Comparison of ENCODE assay signal across 8 cellular contexts in genomic region chr9:110148384-110148783, GRCh38. TPM values are rescaled to one million over a fixed set of nuclear protein-coding genes. Genes with fewer than 3 reads are reported as not detected.
DNase-seq lines count a peak whose midpoint lies in the region; ATAC-seq and TF ChIP-seq lines count a peak whose summit lies in the region.
"Had no signal": no experiment of that assay in that cellular context is flagged by ENCODE, and none has a peak within 500 bp of the region (broad histone marks: within the 10 kb centered on the region; RNA-seq: fewer than 3 reads in every experiment).

No MANE protein-coding gene starts in this region.

- H4K91ac ChIP-seq in neuronal stem cell (ENCODE audit: low read depth, low read length, poor library complexity), result no peak overlapping the region

- H2BK15ac ChIP-seq in neuronal stem cell (ENCODE audit: low read length), result no peak overlapping the region

- H2AFZ ChIP-seq in neuronal stem cell (ENCODE audit: low read length), result no peak overlapping the region

- H3K27me3 ChIP-seq in suprapubic skin (no peaks in the 10 kb centered on the region), neuronal stem cell (ENCODE audit: control insufficient read depth in 3 of 3, insufficient read depth in 3 of 3, low read depth in 1 of 3, low read length in 3 of 3) (no peaks in the 10 kb centered on the region)
- H3K27me3 ChIP-seq: pancreas had no signal

- H3K36me3 ChIP-seq in suprapubic skin (no peaks in the 10 kb centered on the region), neuronal stem cell (replicated peaks in 1 of 2; ENCODE audit: control insufficient read depth in 2 of 2, insufficient read depth in 2 of 2, low read length in 2 of 2) (peaks cover 4 to 48% of the 10 kb centered on the region in 2 donors)
- H3K36me3 ChIP-seq: pancreas had no signal

- no peak for TF ChIP-seq EP300 in suprapubic skin (IDR thresholded peaks at IDR 0.05)

- intact Hi-C loops in left cardiac atrium (cut with DNase I), result no loop called here

- no peak overlapping the region for H3K4me2 ChIP-seq in neuronal stem cell (ENCODE audit: insufficient read depth, low read length, poor library complexity, severe bottlenecking)

- H3K27ac ChIP-seq in suprapubic skin, result peak overlapping the region; percentile 20
- no peak overlapping the region for H3K27ac ChIP-seq in neuronal stem cell (replicated peaks; ENCODE audit: low read length)
- H3K27ac ChIP-seq: pancreas had no signal

- H3K4me1 ChIP-seq in suprapubic skin (peaks cover 34% of the 10 kb centered on the region), neuronal stem cell (ENCODE audit: control insufficient read depth in 2 of 2, insufficient read depth in 1 of 2, low read depth in 1 of 2, low read length in 2 of 2) (peaks cover 3 to 5% of the 10 kb centered on the region in 2 donors)

- no peak overlapping the region for H3K9ac ChIP-seq in neuronal stem cell (ENCODE audit: low read depth, low read length, poor library complexity)

- peak; percentile 26 for DNase-seq in activated CD4-positive, CD25-positive, alpha-beta regulatory T cell treated with anti-CD3 and anti-CD28 coated beads, Interleukin-2, amount 50 U/mL, for 16 hours (ENCODE audit: low read depth, low spot score)
- DNase-seq in left cardiac atrium (no peak), suprapubic skin (ENCODE audit: low spot score in 2 of 2) (no peak), NCI-H1694 treated with DMSO at 0.1 percent for 48 hours (lab: John Stamatoyannopoulos, UW) (no peak), neuronal stem cell (ENCODE audit: low spot score) (no peak)
- DNase-seq: pancreas had no signal

- peaks cover 2% of the 10 kb centered on the region for H3K79me1 ChIP-seq in neuronal stem cell (ENCODE audit: low read depth, low read length)

- ATAC-seq in HG03045 (IDR thresholded peaks at IDR 0.05; ENCODE audit: unreplicated experiment) (peak; percentile 86), left cardiac atrium (peak; percentile 42 to 47)

- no peak overlapping the region for H3K18ac ChIP-seq in neuronal stem cell (ENCODE audit: low read length)

- 50% methylated on average over 7 of the region's 7 CpGs for WGBS in suprapubic skin
- WGBS in neuronal stem cell (ENCODE audit: extremely low coverage in 2 of 2, insufficient read length in 2 of 2, insufficient replicate concordance in 1 of 2), 2 donors, result no CpG with 5 or more reads among the region's 7 CpGs

- no peak overlapping the region for H3K14ac ChIP-seq in neuronal stem cell (ENCODE audit: low read length)

- H3K23ac ChIP-seq in neuronal stem cell (ENCODE audit: low read depth, low read length, poor library complexity), result no peak overlapping the region

- no peak overlapping the region for H3K4me3 ChIP-seq in suprapubic skin
- H3K4me3 ChIP-seq in neuronal stem cell (ENCODE audit: low read length in 2 of 2), result no peak overlapping the region
- H3K4me3 ChIP-seq: pancreas had no signal

- no peak overlapping the region for H2AK5ac ChIP-seq in neuronal stem cell (ENCODE audit: low read depth, low read length)

- no peak overlapping the region for H3K4ac ChIP-seq in neuronal stem cell (ENCODE audit: low read length)

- TF ChIP-seq POLR2A in GM19193 (IDR thresholded peaks at IDR 0.05; ENCODE audit: extremely low read depth, insufficient read depth, insufficient read length), result peak; percentile 30
- TF ChIP-seq POLR2A in suprapubic skin (IDR thresholded peaks at IDR 0.05), result no peak

- TF ChIP-seq CTCF in suprapubic skin (IDR thresholded peaks at IDR 0.05), result no peak

- H3K9me3 ChIP-seq in suprapubic skin (no peaks in the 10 kb centered on the region), neuronal stem cell (replicated peaks in 1 of 2; ENCODE audit: control insufficient read depth in 2 of 2, insufficient read depth in 1 of 2, low read depth in 1 of 2, low read length in 2 of 2) (peaks cover 4 to 17% of the 10 kb centered on the region in 2 donors)
- H3K9me3 ChIP-seq: pancreas had no signal

- no peak overlapping the region for H4K8ac ChIP-seq in neuronal stem cell (ENCODE audit: low read depth, low read length)

- H2BK120ac ChIP-seq in neuronal stem cell (ENCODE audit: low read depth, low read length), result no peak overlapping the region

- H2BK5ac ChIP-seq in neuronal stem cell (ENCODE audit: low read length), result no peak overlapping the region

- no peak overlapping the region for H2BK12ac ChIP-seq in neuronal stem cell (ENCODE audit: low read length)

RNA-seq across cellular contexts. Expression of gene C9orf152, which starts 59.6 kb away (rescaled TPM):
- not detected for total RNA-seq in left cardiac atrium
- 10 to 100 TPM in 2 of 4 donors, 1 to 10 TPM in 2; 8.6 to 14.9 (median 10.9) TPM for total RNA-seq in suprapubic skin
- not detected for polyA plus RNA-seq in neuronal stem cell (2013, experiment 1 of 2)
- polyA plus RNA-seq in neuronal stem cell (2013, experiment 2 of 2), result not detected

Comparison
In these comparisons a context has a peak if more than half of its experiments do, and no peak if none do; other contexts are left out.
1. RNA of gene C9orf152, which starts 59.6 kb away (total RNA-seq): 8.6 to 14.9 TPM in suprapubic skin; not detected in left cardiac atrium; every median in the first group is over 4 times any median in the second.